ENCODE assay signal across 14 cellular contexts in the genomic region with DNA sequence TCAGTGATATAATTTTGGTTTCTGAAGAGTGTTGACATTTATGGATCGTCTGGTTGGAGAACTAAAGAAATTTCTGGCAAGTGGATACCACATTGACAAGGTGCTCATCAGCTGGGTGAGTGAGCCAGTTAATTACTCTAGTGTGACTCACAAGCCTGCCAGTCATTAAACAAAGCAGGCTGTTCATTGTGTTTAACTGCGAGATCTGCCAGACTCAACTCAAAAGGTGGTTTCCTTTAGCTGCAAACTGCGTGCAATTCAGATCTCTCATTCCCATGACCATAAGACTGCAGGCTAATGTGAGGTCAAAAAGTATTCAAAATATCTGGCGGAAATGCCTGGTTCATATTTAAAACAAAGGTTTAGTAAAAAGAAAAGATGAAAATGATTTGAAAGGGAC. TPM values are rescaled to one million over a fixed set of nuclear protein-coding genes. Genes with fewer than 3 reads are reported as not detected.
A peak's percentile ranks its signal among the peaks of the same experiment; 100 is the strongest.
DNase-seq lines count a peak whose midpoint lies in the region; ATAC-seq and TF ChIP-seq lines count a peak whose summit lies in the region.
"Had no signal": no experiment of that assay in that cellular context is flagged by ENCODE, and none has a peak within 500 bp of the region (broad histone marks: within the 10 kb centered on the region; RNA-seq: fewer than 3 reads in every experiment).

No MANE protein-coding gene starts in this region.

- DNase-seq in ELR (ENCODE audit: low read depth) (peak; percentile 16), HFF-Myc (ENCODE audit: extremely low read depth, low read depth) (no peak), SW480 (ENCODE audit: low spot score) (peak; percentile 67), kidney glomerular epithelial cell (lab: John Stamatoyannopoulos, UW) (peak; percentile 90), T-cell (no peak), NCI-H1436 (lab: John Stamatoyannopoulos, UW) (no peak)
- DNase-seq in stimulated activated CD4-positive, alpha-beta T cell treated with anti-CD3 and anti-CD28 coated beads, Interleukin-1b, Interleukin-23, amount 100 ng/mL, for 48 hours, result no peak
- no peak for DNase-seq in CD8-positive, alpha-beta memory T cell
- DNase-seq: KBM-7, SK-N-SH, spleen, substantia nigra had no signal

- H3K27ac Mint-ChIP-seq in T-cell, result no peak overlapping the region
- H3K27ac Mint-ChIP-seq in CD8-positive, alpha-beta memory T cell, result no peak overlapping the region

- peak; percentile 2 for TF ChIP-seq CTCF in HFF-Myc (IDR thresholded peaks at IDR 0.05; ENCODE audit: low read depth, low read length, missing control alignments)

- H3K4me3 ChIP-seq in HFF-Myc (replicated peaks; ENCODE audit: low read depth, low read length), result no peak overlapping the region
- H3K4me3 ChIP-seq in CD8-positive, alpha-beta memory T cell (ENCODE audit: low read length), result no peak overlapping the region
- H3K4me3 ChIP-seq: HAP-1, lung, spleen had no signal

- no peaks in the 10 kb centered on the region for H3K9me3 Mint-ChIP-seq in T-cell
- H3K9me3 Mint-ChIP-seq in CD8-positive, alpha-beta memory T cell, result no peaks in the 10 kb centered on the region

- no peak for ATAC-seq in T-cell (replicated peaks in 1 of 4)

- POLR2A ChIA-PET in T-cell (lab: Charles Lee), result no interaction called here
- POLR2A ChIA-PET in CD8-positive, alpha-beta memory T cell (lab: Charles Lee), result no interaction called here

- H3K27me3 Mint-ChIP-seq in T-cell, result peaks cover under 1 to 3% of the 10 kb centered on the region in 2 donors
- H3K27me3 Mint-ChIP-seq in CD8-positive, alpha-beta memory T cell, result peaks cover 3 to 4% of the 10 kb centered on the region in 2 donors

- H3K27ac ChIP-seq in CD8-positive, alpha-beta memory T cell (ENCODE audit: low read depth, low read length), result no peak overlapping the region
- H3K27ac ChIP-seq: spleen had no signal

- H3K4me3 Mint-ChIP-seq in T-cell, result no peak overlapping the region
- H3K4me3 Mint-ChIP-seq in CD8-positive, alpha-beta memory T cell, result no peak overlapping the region

- no peaks in the 10 kb centered on the region for H3K27me3 ChIP-seq in CD8-positive, alpha-beta memory T cell (ENCODE audit: insufficient read depth, low read length, poor library complexity, severe bottlenecking)

- H3K4me1 ChIP-seq in CD8-positive, alpha-beta memory T cell (ENCODE audit: insufficient read depth, low read length), result no peaks in the 10 kb centered on the region
- H3K4me1 ChIP-seq: HAP-1, spleen had no signal

- H3K36me3 ChIP-seq in CD8-positive, alpha-beta memory T cell (ENCODE audit: insufficient read depth, low read length), result no peaks in the 10 kb centered on the region
- H3K36me3 ChIP-seq: HAP-1, spleen had no signal

- no peaks in the 10 kb centered on the region for H3K9me3 ChIP-seq in CD8-positive, alpha-beta memory T cell (ENCODE audit: low read length)
- H3K9me3 ChIP-seq: HAP-1, SK-N-SH, spleen had no signal

- no peaks in the 10 kb centered on the region for H3K4me1 Mint-ChIP-seq in T-cell
- peaks cover 0 to 3% (median 0%) of the 10 kb centered on the region in 3 donors for H3K4me1 Mint-ChIP-seq in CD8-positive, alpha-beta memory T cell

- no peaks in the 10 kb centered on the region for H3K36me3 Mint-ChIP-seq in T-cell
- no peaks in the 10 kb centered on the region for H3K36me3 Mint-ChIP-seq in CD8-positive, alpha-beta memory T cell

- CTCF ChIA-PET in T-cell (lab: Charles Lee), result no interaction called here
- CTCF ChIA-PET in CD8-positive, alpha-beta memory T cell (lab: Charles Lee), result interaction anchor here (0.9 to 2.3 kb wide), 3 partner anchors 255 to 265 kb away, joined by 4 to 12 read pairs (median 4); no protein-coding TSS in a partner anchor

RNA-seq across cellular contexts. Expression of gene IYD, which starts 32.5 kb away (rescaled TPM):
- not detected for total RNA-seq in T-cell
- total RNA-seq in CD8-positive, alpha-beta memory T cell, result not detected
- polyA plus RNA-seq in CD8-positive, alpha-beta memory T cell, result not detected
- total RNA-seq: spleen had no signal
- polyA plus RNA-seq: SK-N-SH, spleen had no signal

Comparison
In these comparisons a context has a peak if more than half of its experiments do, and no peak if none do; other contexts are left out.
1. DNase-seq: peak in ELR (single experiment), SW480 (single experiment) and kidney glomerular epithelial cell (single experiment); none in HFF-Myc (single experiment), stimulated activated CD4-positive, alpha-beta T cell treated with anti-CD3 and anti-CD28 coated beads, Interleukin-1b, Interleukin-23, amount 100 ng/mL, for 48 hours (single experiment), T-cell (0 of 34), CD8-positive, alpha-beta memory T cell (0 of 5) and NCI-H1436 (single experiment).